ENCODE assay signal across 23 cellular contexts in the genomic region with DNA sequence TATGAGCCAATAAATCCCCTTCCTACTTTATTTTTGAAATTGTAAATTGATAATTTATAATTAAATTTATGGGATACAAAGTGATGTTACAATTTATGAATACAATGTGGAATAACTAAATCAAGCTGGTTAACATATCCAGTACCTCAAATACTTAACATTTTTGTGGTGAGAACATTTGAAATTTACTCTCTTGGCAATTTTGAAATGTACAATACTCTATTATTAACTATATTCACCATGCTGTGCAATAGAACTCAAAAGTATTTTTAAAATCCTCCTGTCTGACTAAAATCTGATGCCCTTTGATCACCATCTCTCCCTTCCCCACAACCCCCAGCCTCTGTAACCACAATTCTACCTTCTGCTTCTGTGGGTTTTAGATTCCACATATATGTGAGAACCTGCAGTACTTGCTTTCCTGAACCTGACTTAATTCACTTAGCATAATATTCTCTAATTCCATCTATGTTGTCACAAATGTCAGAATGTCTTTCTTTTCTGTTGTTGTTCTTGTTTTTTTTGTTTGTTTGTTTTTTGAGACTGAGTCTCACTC.
DNase-seq lines count a peak whose midpoint lies in the region; ATAC-seq, FAIRE-seq and TF ChIP-seq lines count a peak whose summit lies in the region.
"Had no signal": no experiment of that assay in that cellular context is flagged by ENCODE, and none has a peak within 500 bp of the region (broad histone marks: within the 10 kb centered on the region; RNA-seq: fewer than 3 reads in every experiment).

No MANE protein-coding gene starts in this region.

- intact Hi-C loops in mammary epithelial cell (cut with micrococcal nuclease) (no loop called here), MCF 10A (cut with micrococcal nuclease) (no loop called here)

- TF ChIP-seq CTCF in mammary epithelial cell (conservative IDR thresholded peaks at IDR 0.05 in 1 of 2, IDR thresholded peaks at IDR 0.05 in 1 of 2; ENCODE audit: extremely low read depth in 1 of 2, insufficient read depth in 1 of 2, low read depth in 1 of 2, low read length in 2 of 2) (no peak), MCF 10A (IDR thresholded peaks at IDR 0.05; ENCODE audit: unreplicated experiment) (no peak), chondrocyte (IDR thresholded peaks at IDR 0.05) (no peak), GM23338 (conservative IDR thresholded peaks at IDR 0.05; ENCODE audit: low read depth in 2 of 2) (no peak)

- no peaks in the 10 kb centered on the region for H3K36me3 ChIP-seq in mammary epithelial cell (ENCODE audit: insufficient read depth, low read length)
- no peaks in the 10 kb centered on the region for H3K36me3 ChIP-seq in GM23338 (ENCODE audit: insufficient read depth)
- H3K36me3 ChIP-seq: Peyer's patch, thyroid gland had no signal

- H3K9me3 Mint-ChIP-seq in MCF 10A (ENCODE audit: unreplicated experiment) (peaks cover 6% of the 10 kb centered on the region), chondrocyte (ENCODE audit: low read depth) (peaks cover 12% of the 10 kb centered on the region), GM23338 (peaks cover 64% of the 10 kb centered on the region)
- peaks cover 7% of the 10 kb centered on the region for H3K9me3 Mint-ChIP-seq in T-helper 2 cell treated with Interferon-gamma antibody and Interleukin-4, amounts not matched to agents 5 μg/mL and 100 μg/mL, for 36 hours
- H3K9me3 Mint-ChIP-seq in stimulated activated naive CD8-positive, alpha-beta T cell treated with anti-CD3 and anti-CD28 coated beads, Interleukin-15, amount 100 ng/mL, for 72 hours, result peaks cover 0 to 6% of the 10 kb centered on the region in 2 donors
- H3K9me3 Mint-ChIP-seq: CD8-positive, alpha-beta memory T cell; stimulated activated naive B cell treated with anti-CD40 and anti-IgM and Interleukin-4, amounts not matched to agents 10 μg/mL and 1 μg/mL and 100 μg/mL, for 72 hours had no signal

- CTCF ChIA-PET in mammary epithelial cell (lab: Charles Lee; ENCODE audit: low non-redundant PET) (interaction anchor here (0.6 kb wide), 1 partner anchor 258 kb away, joined by 4 read pairs; no protein-coding TSS in a partner anchor), MCF 10A (lab: Yijun Ruan, JAX) (interaction anchor here (0.8 to 2.9 kb wide), 3 partner anchors 10 to 98 kb away, joined by 4 to 13 read pairs (median 6); no protein-coding TSS in a partner anchor)

- no peaks in the 10 kb centered on the region for H3F3A ChIP-seq in GM23338 (replicated peaks; ENCODE audit: low read depth)

- H3K4me3 ChIP-seq in mammary epithelial cell (replicated peaks in 1 of 3; ENCODE audit: insufficient read depth in 1 of 3, low read depth in 2 of 3, low read length in 3 of 3) (no peak overlapping the region), GM23338 (no peak overlapping the region)
- H3K4me3 ChIP-seq: Peyer's patch, thyroid gland had no signal

- no peaks in the 10 kb centered on the region for H3K36me3 Mint-ChIP-seq in MCF 10A (ENCODE audit: insufficient read depth, unreplicated experiment)
- peaks cover 5% of the 10 kb centered on the region for H3K36me3 Mint-ChIP-seq in T-helper 2 cell treated with Interferon-gamma antibody and Interleukin-4, amounts not matched to agents 5 μg/mL and 100 μg/mL, for 36 hours (ENCODE audit: low read depth)
- H3K36me3 Mint-ChIP-seq in chondrocyte (ENCODE audit: low read depth), result peaks cover 12% of the 10 kb centered on the region
- peaks cover 64% of the 10 kb centered on the region for H3K36me3 Mint-ChIP-seq in GM23338 (ENCODE audit: low read depth)

- no peaks in the 10 kb centered on the region for H3K9me2 ChIP-seq in GM23338 (ENCODE audit: insufficient read depth)

- H3K9me3 ChIP-seq in mammary epithelial cell (replicated peaks; ENCODE audit: insufficient read depth, low read length), result peaks cover 14% of the 10 kb centered on the region
- H3K9me3 ChIP-seq: Peyer's patch, thyroid gland had no signal

- in situ Hi-C loops in mammary epithelial cell (cut with MboI; ENCODE audit: low sequenced_read_pairs in 2 of 2), result no loop called here

- no peaks in the 10 kb centered on the region for H3K27me3 Mint-ChIP-seq in MCF 10A (ENCODE audit: insufficient read depth, unreplicated experiment)
- H3K27me3 Mint-ChIP-seq in T-helper 2 cell treated with Interferon-gamma antibody and Interleukin-4, amounts not matched to agents 5 μg/mL and 100 μg/mL, for 36 hours (ENCODE audit: low read depth), result peaks cover 12% of the 10 kb centered on the region
- H3K27me3 Mint-ChIP-seq in chondrocyte (ENCODE audit: low read depth), result peaks cover 11% of the 10 kb centered on the region
- H3K27me3 Mint-ChIP-seq in stimulated activated naive CD8-positive, alpha-beta T cell treated with anti-CD3 and anti-CD28 coated beads, Interleukin-15, amount 100 ng/mL, for 72 hours, result no peaks in the 10 kb centered on the region
- H3K27me3 Mint-ChIP-seq in GM23338 (ENCODE audit: insufficient read depth, low read depth, poor library complexity), result no peaks in the 10 kb centered on the region

- H2AFZ ChIP-seq in mammary epithelial cell (ENCODE audit: low read depth, low read length) (no peak overlapping the region), GM23338 (no peak overlapping the region)

- BruUV-seq in mammary epithelial cell (replicated peaks; lab: Mats Ljungman, UMichigan) (no TSS peak), MCF 10A (replicated peaks; lab: Mats Ljungman, UMichigan) (no TSS peak)

- no peaks in the 10 kb centered on the region for H3K27me3 ChIP-seq in mammary epithelial cell (ENCODE audit: insufficient read depth, low read length)
- no peaks in the 10 kb centered on the region for H3K27me3 ChIP-seq in GM23338 (ENCODE audit: insufficient read depth)
- H3K27me3 ChIP-seq: Peyer's patch, thyroid gland had no signal

- H3K4me1 Mint-ChIP-seq in MCF 10A (ENCODE audit: insufficient read depth, unreplicated experiment), result peaks cover 16% of the 10 kb centered on the region
- H3K4me1 Mint-ChIP-seq in T-helper 2 cell treated with Interferon-gamma antibody and Interleukin-4, amounts not matched to agents 5 μg/mL and 100 μg/mL, for 36 hours (ENCODE audit: low read depth), result peaks cover 13% of the 10 kb centered on the region
- peaks cover 33% of the 10 kb centered on the region for H3K4me1 Mint-ChIP-seq in chondrocyte (ENCODE audit: low read depth)
- H3K4me1 Mint-ChIP-seq in stimulated activated naive CD8-positive, alpha-beta T cell treated with anti-CD3 and anti-CD28 coated beads, Interleukin-15, amount 100 ng/mL, for 72 hours, result peaks cover 7% of the 10 kb centered on the region
- no peaks in the 10 kb centered on the region for H3K4me1 Mint-ChIP-seq in GM23338
- H3K4me1 Mint-ChIP-seq: nephron progenitor cell had no signal

- no peak overlapping the region for H3K4me2 ChIP-seq in mammary epithelial cell (ENCODE audit: insufficient read depth, low read depth, low read length)
- no peak overlapping the region for H3K4me2 ChIP-seq in GM23338

- H4K20me1 ChIP-seq in mammary epithelial cell (ENCODE audit: insufficient read depth, low read length), result no peaks in the 10 kb centered on the region
- no peaks in the 10 kb centered on the region for H4K20me1 ChIP-seq in GM23338 (replicated peaks; ENCODE audit: insufficient read depth)

- FAIRE-seq in GM19239 (lab: Jason Lieb, UNC), result no peak
- FAIRE-seq: GM12891 had no signal

- POLR2A ChIA-PET in MCF 10A (lab: Yijun Ruan, JAX), result no interaction called here

- H3K4me3 Mint-ChIP-seq in MCF 10A (ENCODE audit: unreplicated experiment) (no peak overlapping the region), chondrocyte (ENCODE audit: unreplicated experiment) (no peak overlapping the region), GM23338 (no peak overlapping the region)
- peak overlapping the region; percentile 54 for H3K4me3 Mint-ChIP-seq in T-helper 2 cell treated with Interferon-gamma antibody and Interleukin-4, amounts not matched to agents 5 μg/mL and 100 μg/mL, for 36 hours
- H3K4me3 Mint-ChIP-seq in stimulated activated naive CD8-positive, alpha-beta T cell treated with anti-CD3 and anti-CD28 coated beads, Interleukin-15, amount 100 ng/mL, for 72 hours, result no peak overlapping the region
- H3K4me3 Mint-ChIP-seq: nephron progenitor cell; stimulated activated naive B cell treated with anti-CD40 and anti-IgM and Interleukin-4, amounts not matched to agents 10 μg/mL and 1 μg/mL and 100 μg/mL, for 72 hours had no signal

- no peaks in the 10 kb centered on the region for H3K4me1 ChIP-seq in mammary epithelial cell (ENCODE audit: insufficient read depth, low read length)
- H3K4me1 ChIP-seq in GM23338 (ENCODE audit: insufficient read depth), result no peaks in the 10 kb centered on the region
- H3K4me1 ChIP-seq: Peyer's patch, thyroid gland had no signal

- H3K27ac Mint-ChIP-seq in MCF 10A (ENCODE audit: low read depth, unreplicated experiment), result no peak overlapping the region
- peak overlapping the region; percentile 20 for H3K27ac Mint-ChIP-seq in T-helper 2 cell treated with Interferon-gamma antibody and Interleukin-4, amounts not matched to agents 5 μg/mL and 100 μg/mL, for 36 hours
- H3K27ac Mint-ChIP-seq in chondrocyte (ENCODE audit: unreplicated experiment), result peak overlapping the region; percentile 2
- H3K27ac Mint-ChIP-seq in stimulated activated naive CD8-positive, alpha-beta T cell treated with anti-CD3 and anti-CD28 coated beads, Interleukin-15, amount 100 ng/mL, for 72 hours, result peak overlapping the region in 1 of 2 donors; percentile 34
- no peak overlapping the region for H3K27ac Mint-ChIP-seq in GM23338
- H3K27ac Mint-ChIP-seq: nephron progenitor cell; stimulated activated naive B cell treated with anti-CD40 and anti-IgM and Interleukin-4, amounts not matched to agents 10 μg/mL and 1 μg/mL and 100 μg/mL, for 72 hours had no signal

- H3K79me2 ChIP-seq in mammary epithelial cell (ENCODE audit: insufficient read depth, low read length), result no peaks in the 10 kb centered on the region
- no peaks in the 10 kb centered on the region for H3K79me2 ChIP-seq in GM23338 (replicated peaks; ENCODE audit: insufficient read depth)

- DNase-seq in mammary epithelial cell, result peak; percentile 31
- DNase-seq in MCF 10A (ENCODE audit: unreplicated experiment), result no peak
- DNase-seq in T-helper 2 cell treated with Interferon-gamma antibody and Interleukin-4, amounts not matched to agents 5 μg/mL and 100 μg/mL, for 36 hours (ENCODE audit: low spot score), result no peak
- no peak for DNase-seq in chondrocyte (ENCODE audit: low spot score)
- no peak for DNase-seq in stimulated activated naive CD8-positive, alpha-beta T cell treated with anti-CD3 and anti-CD28 coated beads, Interleukin-15, amount 100 ng/mL, for 72 hours
- no peak for DNase-seq in GM23338 (ENCODE audit: low spot score)
- no peak for DNase-seq in GM19239 (ENCODE audit: insufficient read length, low spot score)
- DNase-seq: activated CD4-positive, CD25-positive, alpha-beta regulatory T cell; activated gamma-delta T cell treated with Interleukin-2 at 50 U/mL for 16 hours; aorta; GOT3; NCI-H2081 treated with DMSO at 0.1 percent for 48 hours; NCI-H446; nephron progenitor cell; NK-92 treated with Interleukin-12 subunit alpha and Interleukin-12 subunit beta, amount 100 ng/mL, for 24 hours; Peyer's patch; stimulated activated CD4-positive, alpha-beta T cell treated with anti-CD3 and anti-CD28 coated beads, Interleukin-1b, Interleukin-23, amount 100 ng/mL, for 48 hours; stimulated activated naive B cell treated with anti-CD40 and anti-IgM and Interleukin-4, amounts not matched to agents 10 μg/mL and 1 μg/mL and 100 μg/mL, for 72 hours; T1000; thyroid gland had no signal

- peak; percentile 63 for ATAC-seq in stimulated activated naive CD8-positive, alpha-beta T cell treated with anti-CD3 and anti-CD28 coated beads, Interleukin-15, amount 100 ng/mL, for 72 hours
- ATAC-seq in GM23338 (no peak), HG03159 (IDR thresholded peaks at IDR 0.05; ENCODE audit: unreplicated experiment) (no peak)

- H3K9ac ChIP-seq in mammary epithelial cell (ENCODE audit: insufficient read depth, low read length), result no peak overlapping the region

- dilution Hi-C loops in mammary epithelial cell (cut with HindIII; ENCODE audit: low sequenced_read_pairs), result no loop called here

- H3K27ac ChIP-seq in mammary epithelial cell (ENCODE audit: insufficient read depth, low read depth, low read length) (no peak overlapping the region), GM23338 (ENCODE audit: low read depth) (no peak overlapping the region)
- H3K27ac ChIP-seq: Peyer's patch, thyroid gland had no signal

Comparison
In these comparisons a context has a peak if more than half of its experiments do, and no peak if none do; other contexts are left out.
1. H3K27ac Mint-ChIP-seq: peak in T-helper 2 cell treated with Interferon-gamma antibody and Interleukin-4, amounts not matched to agents 5 μg/mL and 100 μg/mL, for 36 hours (single experiment) and chondrocyte (single experiment); none in MCF 10A (single experiment) and GM23338 (single experiment).